In the genomic region with DNA sequence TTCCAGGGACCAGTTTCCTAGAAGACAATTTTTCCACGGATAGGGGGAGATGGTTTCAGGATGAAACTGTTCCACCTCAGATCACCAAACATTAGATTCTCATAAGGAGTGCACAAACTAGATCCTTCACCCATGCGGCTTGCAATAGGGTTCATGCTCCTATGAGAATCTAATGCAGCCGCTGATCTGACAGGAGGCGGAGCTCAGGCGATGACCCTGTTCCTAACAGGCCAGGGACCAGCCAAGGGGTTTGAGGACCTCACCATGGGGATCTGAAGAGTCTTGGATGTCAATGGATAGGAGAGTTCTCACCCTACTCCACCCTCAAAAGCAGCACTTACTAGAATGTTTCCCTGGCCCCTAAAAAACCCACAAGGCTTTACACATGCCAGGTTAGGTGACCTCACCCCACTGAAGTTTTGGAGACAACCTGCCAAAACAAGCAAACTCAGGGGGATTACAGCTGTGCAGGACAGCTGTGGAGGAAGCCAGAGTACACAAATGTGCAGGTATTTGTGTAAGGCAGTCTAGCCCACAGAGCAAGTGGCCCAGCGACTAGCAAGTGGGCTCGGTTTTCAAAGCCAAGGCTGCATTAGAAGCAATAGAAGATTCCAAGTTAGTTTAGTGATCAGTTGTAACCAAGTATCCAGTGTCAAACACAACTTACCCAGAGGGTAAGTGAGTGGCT, we compare ENCODE assay signal across 21 cellular contexts. TPM values are rescaled to one million over a fixed set of nuclear protein-coding genes. Genes with fewer than 3 reads are reported as not detected.
"Had no signal": no experiment of that assay in that cellular context is flagged by ENCODE, and none has a peak within 500 bp of the region (broad histone marks: within the 10 kb centered on the region; RNA-seq: fewer than 3 reads in every experiment).

No MANE protein-coding gene starts in this region.

- H3K27me3 ChIP-seq: foreskin keratinocyte, hepatocyte, pancreas, vagina had no signal

- H3K36me3 Mint-ChIP-seq: natural killer cell; stimulated activated effector memory CD8-positive, alpha-beta T cell treated with anti-CD3 and anti-CD28 coated beads, Interleukin-12 subunit alpha, Interleukin-12 subunit beta, amount 100 ng/mL, for 72 hours had no signal

- H3K9me3 Mint-ChIP-seq: dendritic cell treated with granulocyte-macrophage colony-stimulating factor and Interleukin-4, amounts not matched to agents 40 ng/mL and 50 ng/mL, for 4 days; effector memory CD8-positive, alpha-beta T cell; natural killer cell; neural crest cell; stimulated activated effector memory CD8-positive, alpha-beta T cell treated with anti-CD3 and anti-CD28 coated beads, Interleukin-12 subunit alpha, Interleukin-12 subunit beta, amount 100 ng/mL, for 72 hours had no signal

- H3K27ac ChIP-seq: foreskin keratinocyte, hepatocyte, pancreas, tibial artery, upper lobe of right lung, vagina had no signal

- H3K4me3 ChIP-seq: hepatocyte, mucosa of descending colon, pancreas, tibial artery, upper lobe of right lung, vagina had no signal

- H3K4me3 Mint-ChIP-seq: dendritic cell treated with granulocyte-macrophage colony-stimulating factor and Interleukin-4, amounts not matched to agents 40 ng/mL and 50 ng/mL, for 4 days; effector memory CD8-positive, alpha-beta T cell; natural killer cell; stimulated activated effector memory CD8-positive, alpha-beta T cell treated with anti-CD3 and anti-CD28 coated beads, Interleukin-12 subunit alpha, Interleukin-12 subunit beta, amount 100 ng/mL, for 72 hours had no signal

- H3K4me2 ChIP-seq: hepatocyte had no signal

- FAIRE-seq: colon, pancreas had no signal

- H3K36me3 ChIP-seq: pancreas, tibial artery, upper lobe of right lung, vagina had no signal

- ATAC-seq: effector memory CD8-positive, alpha-beta T cell; foreskin keratinocyte; left colon; left ventricle myocardium superior; mucosa of descending colon; natural killer cell; pancreas; right cardiac atrium; stimulated activated effector memory CD8-positive, alpha-beta T cell treated with anti-CD3 and anti-CD28 coated beads, Interleukin-12 subunit alpha, Interleukin-12 subunit beta, amount 100 ng/mL, for 72 hours; stimulated activated naive CD8-positive, alpha-beta T cell treated with anti-CD3 and anti-CD28 coated beads, Interleukin-15, Interleukin-2, amounts not matched to agents 100 U/mL and 50 U/mL, for 24 hours; upper lobe of right lung had no signal

- H2AFZ ChIP-seq: hepatocyte had no signal

- H3K27ac Mint-ChIP-seq: dendritic cell treated with granulocyte-macrophage colony-stimulating factor and Interleukin-4, amounts not matched to agents 40 ng/mL and 50 ng/mL, for 4 days; effector memory CD8-positive, alpha-beta T cell; natural killer cell; progenitor cell of endocrine pancreas; stimulated activated effector memory CD8-positive, alpha-beta T cell treated with anti-CD3 and anti-CD28 coated beads, Interleukin-12 subunit alpha, Interleukin-12 subunit beta, amount 100 ng/mL, for 72 hours had no signal

- DNase-seq: effector memory CD8-positive, alpha-beta T cell; foreskin keratinocyte; left colon; left ventricle myocardium superior; mammary epithelial cell; mucosa of descending colon; natural killer cell; right cardiac atrium; stimulated activated CD4-positive, alpha-beta T cell treated with anti-CD3 and anti-CD28 coated beads, Interleukin-4, amount 100 ng/mL, for 1 hour; stimulated activated CD8-positive, alpha-beta memory T cell treated with anti-CD3 and anti-CD28 coated beads, Interleukin-4, amount 100 ng/mL, for 48 hours; stimulated activated naive CD8-positive, alpha-beta T cell treated with anti-CD3 and anti-CD28 coated beads, Interleukin-15, Interleukin-2, amounts not matched to agents 100 U/mL and 50 U/mL, for 24 hours; tibial artery; upper lobe of right lung had no signal

- H3K9me3 ChIP-seq: mucosa of descending colon, pancreas, tibial artery, upper lobe of right lung, vagina had no signal

RNA-seq across cellular contexts. Expression of a gene that starts 3.9 kb away (rescaled TPM):
- total RNA-seq: natural killer cell, vagina had no signal
